In genomic region chr13:112931028-112931934, GRCh38 we compare ENCODE assay signal across 1 cellular context.
A peak's percentile ranks its signal among the peaks of the same experiment; 100 is the strongest.
TF ChIP-seq lines count a peak whose summit lies in the region.

No MANE protein-coding gene starts in this region.

TF ChIP-seq in HepG2, 621 proteins besides CTCF, POLR2A, EP300 and RAD21 (continued from another document and continues in another):
- TF ChIP-seq KIAA2018 (CRISPR knock-in tag; IDR thresholded peaks at IDR 0.05; ENCODE audit: borderline replicate concordance) (no peak), XRCC5 (optimal IDR thresholded peaks at IDR 0.05; ENCODE audit: low read length) (peak; percentile 87), ATF6 (CRISPR knock-in tag; conservative IDR thresholded peaks at IDR 0.05) (no peak), HNRNPL (IDR thresholded peaks at IDR 0.05; ENCODE audit: low read depth, low read length) (no peak), ZNF569 (CRISPR knock-in tag; IDR thresholded peaks at IDR 0.05; ENCODE audit: borderline replicate concordance) (no peak), ZSCAN12 (CRISPR knock-in tag; IDR thresholded peaks at IDR 0.05) (no peak), KLF16 (CRISPR knock-in tag; IDR thresholded peaks at IDR 0.05) (no peak), ZNF891 (CRISPR knock-in tag; IDR thresholded peaks at IDR 0.05) (no peak), GLI4 (CRISPR knock-in tag; IDR thresholded peaks at IDR 0.05; ENCODE audit: borderline replicate concordance) (no peak), ZNF772 (CRISPR knock-in tag; IDR thresholded peaks at IDR 0.05) (0 out of 2 replicates have a peak, but pooled peaks have one; percentile 54), PHF21A (CRISPR knock-in tag; IDR thresholded peaks at IDR 0.05) (no peak), TARDBP (CRISPR knock-in tag; IDR thresholded peaks at IDR 0.05) (0 out of 2 replicates have a peak, but pooled peaks have one; percentile 14), ELF1 (CRISPR knock-in tag; IDR thresholded peaks at IDR 0.05) (no peak), ATRX (CRISPR knock-in tag; IDR thresholded peaks at IDR 0.05; ENCODE audit: borderline replicate concordance) (no peak), STAT6 (CRISPR knock-in tag; IDR thresholded peaks at IDR 0.05; ENCODE audit: borderline replicate concordance) (no peak), SIX4 (CRISPR knock-in tag; IDR thresholded peaks at IDR 0.05) (no peak), MAF1 (CRISPR knock-in tag; IDR thresholded peaks at IDR 0.05; ENCODE audit: borderline replicate concordance) (no peak), ZSCAN25 (CRISPR knock-in tag; IDR thresholded peaks at IDR 0.05) (no peak), THRA (CRISPR knock-in tag; IDR thresholded peaks at IDR 0.05; ENCODE audit: borderline replicate concordance) (no peak), ARID5B (CRISPR knock-in tag; IDR thresholded peaks at IDR 0.05) (peak; percentile 6; the same call in 1 of the 2 replicates), ZNF354B (CRISPR knock-in tag; IDR thresholded peaks at IDR 0.05) (no peak), MTF1 (CRISPR knock-in tag; IDR thresholded peaks at IDR 0.05) (no peak), ERF (CRISPR knock-in tag; IDR thresholded peaks at IDR 0.05) (peak; percentile 34; the same call in 1 of the 2 replicates), BCL6 (CRISPR knock-in tag; IDR thresholded peaks at IDR 0.05) (no peak), ZNF644 (CRISPR knock-in tag; IDR thresholded peaks at IDR 0.05; ENCODE audit: low read depth) (no peak), ASH2L (IDR thresholded peaks at IDR 0.05; ENCODE audit: insufficient read length, low read depth, low read length) (peak; percentile 20), SKI (IDR thresholded peaks at IDR 0.05; ENCODE audit: partially characterized antibody) (no peak), IKZF1 (IDR thresholded peaks at IDR 0.05) (no peak), KLF11 (CRISPR knock-in tag; IDR thresholded peaks at IDR 0.05) (no peak), FOSL1 (CRISPR knock-in tag; IDR thresholded peaks at IDR 0.05; ENCODE audit: borderline replicate concordance) (no peak), NFE2 (CRISPR knock-in tag; IDR thresholded peaks at IDR 0.05) (no peak)
- TF ChIP-seq, protein P1, sequence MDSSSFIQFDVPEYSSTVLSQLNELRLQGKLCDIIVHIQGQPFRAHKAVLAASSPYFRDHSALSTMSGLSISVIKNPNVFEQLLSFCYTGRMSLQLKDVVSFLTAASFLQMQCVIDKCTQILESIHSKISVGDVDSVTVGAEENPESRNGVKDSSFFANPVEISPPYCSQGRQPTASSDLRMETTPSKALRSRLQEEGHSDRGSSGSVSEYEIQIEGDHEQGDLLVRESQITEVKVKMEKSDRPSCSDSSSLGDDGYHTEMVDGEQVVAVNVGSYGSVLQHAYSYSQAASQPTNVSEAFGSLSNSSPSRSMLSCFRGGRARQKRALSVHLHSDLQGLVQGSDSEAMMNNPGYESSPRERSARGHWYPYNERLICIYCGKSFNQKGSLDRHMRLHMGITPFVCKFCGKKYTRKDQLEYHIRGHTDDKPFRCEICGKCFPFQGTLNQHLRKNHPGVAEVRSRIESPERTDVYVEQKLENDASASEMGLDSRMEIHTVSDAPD (CRISPR knock-in tag; IDR thresholded peaks at IDR 0.05), result no peak
- TF ChIP-seq, protein P2, sequence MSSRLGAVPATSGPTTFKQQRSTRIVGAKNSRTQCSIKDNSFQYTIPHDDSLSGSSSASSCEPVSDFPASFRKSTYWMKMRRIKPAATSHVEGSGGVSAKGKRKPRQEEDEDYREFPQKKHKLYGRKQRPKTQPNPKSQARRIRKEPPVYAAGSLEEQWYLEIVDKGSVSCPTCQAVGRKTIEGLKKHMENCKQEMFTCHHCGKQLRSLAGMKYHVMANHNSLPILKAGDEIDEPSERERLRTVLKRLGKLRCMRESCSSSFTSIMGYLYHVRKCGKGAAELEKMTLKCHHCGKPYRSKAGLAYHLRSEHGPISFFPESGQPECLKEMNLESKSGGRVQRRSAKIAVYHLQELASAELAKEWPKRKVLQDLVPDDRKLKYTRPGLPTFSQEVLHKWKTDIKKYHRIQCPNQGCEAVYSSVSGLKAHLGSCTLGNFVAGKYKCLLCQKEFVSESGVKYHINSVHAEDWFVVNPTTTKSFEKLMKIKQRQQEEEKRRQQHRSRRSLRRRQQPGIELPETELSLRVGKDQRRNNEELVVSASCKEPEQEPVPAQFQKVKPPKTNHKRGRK (CRISPR knock-in tag; IDR thresholded peaks at IDR 0.05), result no peak
- TF ChIP-seq, protein P3, sequence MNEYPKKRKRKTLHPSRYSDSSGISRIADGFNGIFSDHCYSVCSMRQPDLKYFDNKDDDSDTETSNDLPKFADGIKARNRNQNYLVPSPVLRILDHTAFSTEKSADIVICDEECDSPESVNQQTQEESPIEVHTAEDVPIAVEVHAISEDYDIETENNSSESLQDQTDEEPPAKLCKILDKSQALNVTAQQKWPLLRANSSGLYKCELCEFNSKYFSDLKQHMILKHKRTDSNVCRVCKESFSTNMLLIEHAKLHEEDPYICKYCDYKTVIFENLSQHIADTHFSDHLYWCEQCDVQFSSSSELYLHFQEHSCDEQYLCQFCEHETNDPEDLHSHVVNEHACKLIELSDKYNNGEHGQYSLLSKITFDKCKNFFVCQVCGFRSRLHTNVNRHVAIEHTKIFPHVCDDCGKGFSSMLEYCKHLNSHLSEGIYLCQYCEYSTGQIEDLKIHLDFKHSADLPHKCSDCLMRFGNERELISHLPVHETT (CRISPR knock-in tag; conservative IDR thresholded peaks at IDR 0.05), result no peak
- TF ChIP-seq, protein P4, sequence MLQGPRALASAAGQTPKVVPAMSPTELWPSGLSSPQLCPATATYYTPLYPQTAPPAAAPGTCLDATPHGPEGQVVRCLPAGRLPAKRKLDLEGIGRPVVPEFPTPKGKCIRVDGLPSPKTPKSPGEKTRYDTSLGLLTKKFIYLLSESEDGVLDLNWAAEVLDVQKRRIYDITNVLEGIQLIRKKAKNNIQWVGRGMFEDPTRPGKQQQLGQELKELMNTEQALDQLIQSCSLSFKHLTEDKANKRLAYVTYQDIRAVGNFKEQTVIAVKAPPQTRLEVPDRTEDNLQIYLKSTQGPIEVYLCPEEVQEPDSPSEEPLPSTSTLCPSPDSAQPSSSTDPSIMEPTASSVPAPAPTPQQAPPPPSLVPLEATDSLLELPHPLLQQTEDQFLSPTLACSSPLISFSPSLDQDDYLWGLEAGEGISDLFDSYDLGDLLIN (CRISPR knock-in tag; IDR thresholded peaks at IDR 0.05; ENCODE audit: borderline replicate concordance), result no peak
